ENCODE assay signal across 1 cellular context in genomic region chr6:116461563-116462507, GRCh38.
TF ChIP-seq lines count a peak whose summit lies in the region.

No MANE protein-coding gene starts in this region.

TF ChIP-seq in H1, 55 proteins besides CTCF, POLR2A, EP300 and RAD21:
- TF ChIP-seq BACH1 (IDR thresholded peaks at IDR 0.05; ENCODE audit: low read length) (peak; percentile 77), CBX8 (IDR thresholded peaks at IDR 0.05; ENCODE audit: borderline replicate concordance, low read depth, low read length) (no peak), CEBPB (IDR thresholded peaks at IDR 0.05; ENCODE audit: low read depth, low read length) (no peak), EZH2 (IDR thresholded peaks at IDR 0.05; ENCODE audit: low read depth, low read length, severe bottlenecking) (peak; percentile 50), PHF8 (conservative IDR thresholded peaks at IDR 0.05; ENCODE audit: low read depth, low read length) (peak; percentile 55), CBX5 (IDR thresholded peaks at IDR 0.05; ENCODE audit: low read depth, low read length) (no peak), USF2 (IDR thresholded peaks at IDR 0.05; ENCODE audit: low read length) (no peak), ATF2 (IDR thresholded peaks at IDR 0.05; ENCODE audit: low read length) (no peak), KDM5A (IDR thresholded peaks at IDR 0.05; ENCODE audit: low read length) (no peak), SRF (IDR thresholded peaks at IDR 0.05; ENCODE audit: low read depth, low read length) (no peak), YY1 (IDR thresholded peaks at IDR 0.05; ENCODE audit: low read depth, low read length) (no peak), MAX (IDR thresholded peaks at IDR 0.05) (peak; percentile 99), POLR2AphosphoS5 (IDR thresholded peaks at IDR 0.05; ENCODE audit: low read depth, low read length) (0 out of 2 replicates have a peak, but pooled peaks have one; percentile 18), GTF2F1 (IDR thresholded peaks at IDR 0.05; ENCODE audit: borderline replicate concordance, low read depth, low read length) (no peak), BCL11A (IDR thresholded peaks at IDR 0.05; ENCODE audit: low read depth in 2 of 2, low read length in 2 of 2) (no peak), RNF2 (IDR thresholded peaks at IDR 0.05; ENCODE audit: borderline replicate concordance, low read depth, low read length, missing control alignments, poor library complexity, severe bottlenecking) (peak; percentile 60), TAF7 (optimal IDR thresholded peaks at IDR 0.05; ENCODE audit: borderline replicate concordance, low read depth, low read length) (peak; percentile 58), ATF3 (IDR thresholded peaks at IDR 0.05; ENCODE audit: insufficient read depth, low read depth, low read length) (no peak), SIN3A (conservative IDR thresholded peaks at IDR 0.05 in 1 of 2, IDR thresholded peaks at IDR 0.05 in 1 of 2; ENCODE audit: low read depth in 1 of 2, low read length in 2 of 2) (no peak; a peak in 1 of 4 replicates), POU5F1 (IDR thresholded peaks at IDR 0.05; ENCODE audit: low read depth, low read length) (no peak), E2F6 (IDR thresholded peaks at IDR 0.05) (peak; percentile 97), CHD2 (IDR thresholded peaks at IDR 0.05; ENCODE audit: low read length) (no peak), GABPA (IDR thresholded peaks at IDR 0.05; ENCODE audit: borderline replicate concordance, insufficient read depth, low read length) (no peak), SUZ12 (IDR thresholded peaks at IDR 0.05; ENCODE audit: low read length) (peak; percentile 71; the same call in 1 of the 2 replicates), SP2 (IDR thresholded peaks at IDR 0.05; ENCODE audit: low read length) (no peak), TEAD4 (IDR thresholded peaks at IDR 0.05; ENCODE audit: low read depth, low read length) (peak; percentile 83; the same call in 1 of the 2 replicates), SP4 (IDR thresholded peaks at IDR 0.05; ENCODE audit: low read length) (no peak), KDM4A (IDR thresholded peaks at IDR 0.05; ENCODE audit: low read depth, low read length, severe bottlenecking) (peak; percentile 98), HDAC6 (IDR thresholded peaks at IDR 0.05; ENCODE audit: low read depth, low read length) (no peak), KDM1A (IDR thresholded peaks at IDR 0.05; ENCODE audit: borderline replicate concordance, low read length) (peak; percentile 71; the same call in 1 of the 2 replicates), HDAC2 (IDR thresholded peaks at IDR 0.05; ENCODE audit: borderline replicate concordance in 1 of 2, low read depth in 2 of 2, low read length in 2 of 2) (peak; percentile 89 to 93; a peak in 3 of 4 replicates), SIX5 (IDR thresholded peaks at IDR 0.05; ENCODE audit: low read depth, low read length) (no peak), BRCA1 (IDR thresholded peaks at IDR 0.05; ENCODE audit: low read depth, low read length) (no peak), TAF1 (IDR thresholded peaks at IDR 0.05; ENCODE audit: low read depth, low read length) (peak; percentile 59), NANOG (IDR thresholded peaks at IDR 0.05; ENCODE audit: insufficient read depth, low read depth, low read length, poor library complexity, severe bottlenecking) (no peak), CHD1 (IDR thresholded peaks at IDR 0.05; ENCODE audit: low read depth, low read length) (no peak), RBBP5 (IDR thresholded peaks at IDR 0.05; ENCODE audit: borderline replicate concordance, low read depth, low read length) (peak; percentile 68; the same call in 1 of the 2 replicates), ASH2L (IDR thresholded peaks at IDR 0.05; ENCODE audit: low read length) (peak; percentile 92), TBP (IDR thresholded peaks at IDR 0.05; ENCODE audit: low read depth, low read length) (peak; percentile 44; the same call in 1 of the 2 replicates), CREB1 (IDR thresholded peaks at IDR 0.05) (peak; percentile 28; the same call in 1 of the 2 replicates), MAFK (IDR thresholded peaks at IDR 0.05; ENCODE audit: low read depth, low read length) (no peak), TCF12 (IDR thresholded peaks at IDR 0.05; ENCODE audit: low read depth, low read length) (0 out of 2 replicates have a peak, but pooled peaks have one; percentile 64), EGR1 (IDR thresholded peaks at IDR 0.05; ENCODE audit: borderline replicate concordance, low read depth, low read length) (no peak)
